Comparison of ENCODE assay signal across 1 cellular context in genomic region chr11:6610591-6610990, GRCh38.
A peak's percentile ranks its signal among the peaks of the same experiment; 100 is the strongest.
TF ChIP-seq lines count a peak whose summit lies in the region.

No MANE protein-coding gene starts in this region.

TF ChIP-seq in GM12878, 131 proteins besides CTCF, POLR2A, EP300 and RAD21:
- TF ChIP-seq POLR2AphosphoS5 (IDR thresholded peaks at IDR 0.05; ENCODE audit: low read length) (peak; percentile 2; the same call in 1 of the 2 replicates), EED (IDR thresholded peaks at IDR 0.05; ENCODE audit: low read depth) (no peak)
TF ChIP-seq in GM12878: peak in this region for 1.
